Comparison of ENCODE assay signal across 8 cellular contexts in genomic region chr12:9673404-9674225, GRCh38. TPM values are rescaled to one million over a fixed set of nuclear protein-coding genes. Genes with fewer than 3 reads are reported as not detected.
DNase-seq lines count a peak whose midpoint lies in the region; ATAC-seq and TF ChIP-seq lines count a peak whose summit lies in the region.

No MANE protein-coding gene starts in this region.

- H3K4me2 ChIP-seq in Loucy (ENCODE audit: low read depth, low read length, poor library complexity, severe bottlenecking), result peak overlapping the region; percentile 29

- ATAC-seq in GM21447 (IDR thresholded peaks at IDR 0.05; ENCODE audit: unreplicated experiment), result peak; percentile 40
- ATAC-seq in activated CD8-positive, alpha-beta memory T cell treated with anti-CD3 and anti-CD28 coated beads, Interleukin-2, amount 10 ng/mL, durations not matched to agents 7 days and 5 days, result peak; percentile 37

- H3K4me3 ChIP-seq in Loucy (ENCODE audit: low read length, poor library complexity, severe bottlenecking) (no peak overlapping the region), foreskin fibroblast (ENCODE audit: low read depth in 1 of 2, low read length in 2 of 2) (no peak overlapping the region), skeletal muscle cell (ENCODE audit: low read depth, low read length) (no peak overlapping the region)

- CTCF ChIA-PET in activated CD8-positive, alpha-beta memory T cell treated with anti-CD3 and anti-CD28 coated beads, Interleukin-2, amount 10 ng/mL, durations not matched to agents 7 days and 5 days (lab: Charles Lee), result interaction anchor here (0.7 to 2.8 kb wide), 7 partner anchors 10 to 343 kb away, joined by 3 to 12 read pairs (median 4); no protein-coding TSS in a partner anchor

- DNase-seq in CD14-positive monocyte (ENCODE audit: low spot score) (no peak), foreskin fibroblast (peak; percentile 89 to 94), skeletal muscle cell (ENCODE audit: low read depth) (peak; percentile 84), NOMO-1 treated with dmso at 0.1 percent for 144 hours (lab: John Stamatoyannopoulos, UW; ENCODE audit: unreplicated experiment) (no peak), endothelial cell (ENCODE audit: low spot score) (no peak)
- peak; percentile 91 for DNase-seq in activated CD8-positive, alpha-beta memory T cell treated with anti-CD3 and anti-CD28 coated beads, Interleukin-2, amount 10 ng/mL, durations not matched to agents 7 days and 5 days

- H3K9ac ChIP-seq in Loucy (ENCODE audit: low read depth, low read length, poor library complexity, severe bottlenecking), result peak overlapping the region; percentile 49

- 0 out of 2 replicates have a peak, but pooled peaks cover 4% of the 10 kb centered on the region for H3K9me3 ChIP-seq in Loucy (ENCODE audit: insufficient read depth, low read depth, low read length)

- TF ChIP-seq CTCF in CD14-positive monocyte (IDR thresholded peaks at IDR 0.05) (no peak), Loucy (conservative IDR thresholded peaks at IDR 0.05; ENCODE audit: low read length) (no peak), foreskin fibroblast (IDR thresholded peaks at IDR 0.05; ENCODE audit: low read depth, low read length) (no peak), endothelial cell (IDR thresholded peaks at IDR 0.05; ENCODE audit: unreplicated experiment) (no peak)

- peaks cover 52 to 71% of the 10 kb centered on the region in 2 donors for H3K36me3 Mint-ChIP-seq in CD14-positive monocyte
- peaks cover 90% of the 10 kb centered on the region for H3K36me3 Mint-ChIP-seq in activated CD8-positive, alpha-beta memory T cell treated with anti-CD3 and anti-CD28 coated beads, Interleukin-2, amount 10 ng/mL, durations not matched to agents 7 days and 5 days
- peaks cover 23% of the 10 kb centered on the region for H3K36me3 Mint-ChIP-seq in endothelial cell (ENCODE audit: low read depth, unreplicated experiment)

- no peaks in the 10 kb centered on the region for H3F3A ChIP-seq in Loucy (ENCODE audit: low read depth)

- H3K4me1 ChIP-seq in Loucy (ENCODE audit: insufficient read depth, low read length, poor library complexity, severe bottlenecking), result peaks cover 15% of the 10 kb centered on the region

- H3K27me3 Mint-ChIP-seq in CD14-positive monocyte (ENCODE audit: low read depth in 3 of 3) (peaks cover 0 to 3% (median 0%) of the 10 kb centered on the region in 3 donors), endothelial cell (ENCODE audit: unreplicated experiment) (no peaks in the 10 kb centered on the region)
- no peaks in the 10 kb centered on the region for H3K27me3 Mint-ChIP-seq in activated CD8-positive, alpha-beta memory T cell treated with anti-CD3 and anti-CD28 coated beads, Interleukin-2, amount 10 ng/mL, durations not matched to agents 7 days and 5 days

- H3K4me1 Mint-ChIP-seq in CD14-positive monocyte (peaks cover 23% of the 10 kb centered on the region), endothelial cell (ENCODE audit: unreplicated experiment) (peaks cover 6% of the 10 kb centered on the region)
- peaks cover 51% of the 10 kb centered on the region for H3K4me1 Mint-ChIP-seq in activated CD8-positive, alpha-beta memory T cell treated with anti-CD3 and anti-CD28 coated beads, Interleukin-2, amount 10 ng/mL, durations not matched to agents 7 days and 5 days

- no peaks in the 10 kb centered on the region for H3K27me3 ChIP-seq in Loucy (ENCODE audit: insufficient read depth, low read length, poor library complexity, severe bottlenecking)

- H3K9me2 ChIP-seq in Loucy (replicated peaks; ENCODE audit: low read depth, low read length), result no peaks in the 10 kb centered on the region

- intact Hi-C loops in CD14-positive monocyte (cut with micrococcal nuclease), result no loop called here

- H3K79me2 ChIP-seq in Loucy (ENCODE audit: insufficient read depth, low read length), result no peaks in the 10 kb centered on the region

- no peaks in the 10 kb centered on the region for H4K20me1 ChIP-seq in Loucy (ENCODE audit: insufficient read depth, low read length, poor library complexity, severe bottlenecking)

- no peaks in the 10 kb centered on the region for H3K36me3 ChIP-seq in Loucy (ENCODE audit: insufficient read depth, low read length)

- H3K4me3 Mint-ChIP-seq in CD14-positive monocyte, result peak overlapping the region; percentile 14 to 21
- H3K4me3 Mint-ChIP-seq in activated CD8-positive, alpha-beta memory T cell treated with anti-CD3 and anti-CD28 coated beads, Interleukin-2, amount 10 ng/mL, durations not matched to agents 7 days and 5 days, result peak overlapping the region; percentile 95
- H3K4me3 Mint-ChIP-seq in endothelial cell (ENCODE audit: unreplicated experiment), result no peak overlapping the region

- H3K9me3 Mint-ChIP-seq in CD14-positive monocyte, result peaks cover 0 to 4% (median 2%) of the 10 kb centered on the region in 7 donors
- no peaks in the 10 kb centered on the region for H3K9me3 Mint-ChIP-seq in activated CD8-positive, alpha-beta memory T cell treated with anti-CD3 and anti-CD28 coated beads, Interleukin-2, amount 10 ng/mL, durations not matched to agents 7 days and 5 days (ENCODE audit: low read depth)
- H3K9me3 Mint-ChIP-seq in endothelial cell (ENCODE audit: unreplicated experiment), result no peaks in the 10 kb centered on the region

- H3K27ac Mint-ChIP-seq in CD14-positive monocyte (peak overlapping the region in 6 of 7 donors; percentile 42 to 61 (median 58)), endothelial cell (ENCODE audit: unreplicated experiment) (no peak overlapping the region)
- peak overlapping the region; percentile 99 for H3K27ac Mint-ChIP-seq in activated CD8-positive, alpha-beta memory T cell treated with anti-CD3 and anti-CD28 coated beads, Interleukin-2, amount 10 ng/mL, durations not matched to agents 7 days and 5 days

- peak overlapping the region; percentile 3; the same call in 1 of the 2 replicates for H2AFZ ChIP-seq in Loucy (ENCODE audit: low read length)

RNA-seq across cellular contexts. Expression of gene CLEC2D, which starts 4.1 kb away (rescaled TPM):
- 1 to 10 TPM; 2.5 to 3.9 TPM for polyA plus RNA-seq in CD14-positive monocyte
- 100 to 1,000 TPM; 355 to 385 TPM for total RNA-seq in activated CD8-positive, alpha-beta memory T cell treated with anti-CD3 and anti-CD28 coated beads, Interleukin-2, amount 10 ng/mL, durations not matched to agents 7 days and 5 days
- total RNA-seq in endothelial cell (ENCODE audit: unreplicated experiment), result 18.9 TPM

RNA-seq across cellular contexts. Expression of gene CLECL1, which starts 59.3 kb away (rescaled TPM):
- 10 to 100 TPM; 11.4 to 20.6 TPM for polyA plus RNA-seq in CD14-positive monocyte
- 1 to 10 TPM; 2.2 to 8.8 TPM for total RNA-seq in activated CD8-positive, alpha-beta memory T cell treated with anti-CD3 and anti-CD28 coated beads, Interleukin-2, amount 10 ng/mL, durations not matched to agents 7 days and 5 days
- not detected for total RNA-seq in endothelial cell (ENCODE audit: unreplicated experiment)

Comparison
In these comparisons a context has a peak if more than half of its experiments do, and no peak if none do; other contexts are left out.
1. DNase-seq: peak in activated CD8-positive, alpha-beta memory T cell treated with anti-CD3 and anti-CD28 coated beads, Interleukin-2, amount 10 ng/mL, durations not matched to agents 7 days and 5 days (single experiment), foreskin fibroblast (2 of 2) and skeletal muscle cell (single experiment); none in CD14-positive monocyte (single experiment), NOMO-1 treated with dmso at 0.1 percent for 144 hours (single experiment) and endothelial cell (single experiment).
2. RNA of gene CLEC2D, which starts 4.1 kb away (total RNA-seq): 355 to 385 TPM in activated CD8-positive, alpha-beta memory T cell treated with anti-CD3 and anti-CD28 coated beads, Interleukin-2, amount 10 ng/mL, durations not matched to agents 7 days and 5 days; 18.9 TPM in endothelial cell (single experiment); every median in the first group is over 10 times any median in the second.